Comparison of ENCODE assay signal across 19 cellular contexts in genomic region chr6:15370730-15371129, GRCh38.
A peak's percentile ranks its signal among the peaks of the same experiment; 100 is the strongest.
DNase-seq lines count a peak whose midpoint lies in the region; ATAC-seq and TF ChIP-seq lines count a peak whose summit lies in the region.
"Had no signal": no experiment of that assay in that cellular context is flagged by ENCODE, and none has a peak within 500 bp of the region (broad histone marks: within the 10 kb centered on the region; RNA-seq: fewer than 3 reads in every experiment).

No MANE protein-coding gene starts in this region.

- no peak for TF ChIP-seq POLR2A in stomach (IDR thresholded peaks at IDR 0.05)

- H3K27ac ChIP-seq in trophoblast cell (ENCODE audit: low read depth, low read length) (no peak overlapping the region), stomach (no peak overlapping the region)
- H3K27ac ChIP-seq: SJCRH30 had no signal

- no peak overlapping the region for H2AK5ac ChIP-seq in trophoblast cell (ENCODE audit: low read length)

- no peaks in the 10 kb centered on the region for H3K27me3 Mint-ChIP-seq in activated CD4-positive, alpha-beta T cell treated with anti-CD3 and anti-CD28 coated beads for 36 hours
- H3K27me3 Mint-ChIP-seq: CD8-positive, alpha-beta memory T cell had no signal

- H3K4me3 ChIP-seq in epithelial cell of esophagus (ENCODE audit: low read length) = no peak overlapping the region
- no peak overlapping the region for H3K4me3 ChIP-seq in trophoblast cell (ENCODE audit: low read depth, low read length)
- no peak overlapping the region for H3K4me3 ChIP-seq in stomach
- H3K4me3 ChIP-seq: SJCRH30 had no signal

- peaks cover 3% of the 10 kb centered on the region for H3K79me2 ChIP-seq in trophoblast cell (ENCODE audit: control insufficient read depth, insufficient read depth, low read length, poor library complexity)

- H2BK5ac ChIP-seq in trophoblast cell (ENCODE audit: low read depth, low read length, poor library complexity) = no peak overlapping the region

- H2BK120ac ChIP-seq in trophoblast cell (ENCODE audit: insufficient read depth, low read length, poor library complexity) = no peak overlapping the region

- TF ChIP-seq EP300 in stomach (IDR thresholded peaks at IDR 0.05) = no peak

- H3K9me3 ChIP-seq in trophoblast cell (ENCODE audit: insufficient read depth, low read depth, low read length) (no peaks in the 10 kb centered on the region), stomach (no peaks in the 10 kb centered on the region)
- H3K9me3 ChIP-seq: BE2C, SJCRH30 had no signal

- no peak overlapping the region for H4K12ac ChIP-seq in trophoblast cell (ENCODE audit: low read depth, low read length)

- H3K9me3 Mint-ChIP-seq in activated CD4-positive, alpha-beta T cell treated with anti-CD3 and anti-CD28 coated beads for 36 hours (ENCODE audit: low read depth) = no peaks in the 10 kb centered on the region

- H3K36me3 Mint-ChIP-seq in activated CD4-positive, alpha-beta T cell treated with anti-CD3 and anti-CD28 coated beads for 36 hours (ENCODE audit: low read depth) = peaks cover 35% of the 10 kb centered on the region

- no peak overlapping the region for H3K4ac ChIP-seq in trophoblast cell (ENCODE audit: low read depth, low read length)

- TF ChIP-seq CTCF in epithelial cell of esophagus (IDR thresholded peaks at IDR 0.05; ENCODE audit: insufficient read depth, low read depth, low read length, missing control alignments) (no peak), stomach (IDR thresholded peaks at IDR 0.05) (no peak)

- no peak overlapping the region for H3K4me3 Mint-ChIP-seq in activated CD4-positive, alpha-beta T cell treated with anti-CD3 and anti-CD28 coated beads for 36 hours
- H3K4me3 Mint-ChIP-seq: CD8-positive, alpha-beta memory T cell had no signal

- intact Hi-C loops in activated CD4-positive, alpha-beta T cell treated with anti-CD3 and anti-CD28 coated beads for 36 hours (cut with DNase I, micrococcal nuclease) = no loop called here
- intact Hi-C loops in stomach (cut with DNase I; ENCODE audit: low total_unique reads) = no loop called here

- H3K27me3 ChIP-seq in trophoblast cell (ENCODE audit: insufficient read depth, low read length) (no peaks in the 10 kb centered on the region), stomach (no peaks in the 10 kb centered on the region)
- H3K27me3 ChIP-seq: BE2C, SJCRH30 had no signal

- no peak for DNase-seq in activated CD4-positive, alpha-beta T cell treated with anti-CD3 and anti-CD28 coated beads for 36 hours
- no peak for DNase-seq in activated CD4-positive, alpha-beta T cell treated with anti-CD3 and anti-CD28 coated beads for 4 hours
- peak; percentile 29 for DNase-seq in NCI-H69 (lab: John Stamatoyannopoulos, UW)
- DNase-seq in epithelial cell of esophagus (ENCODE audit: low read depth) = peak; percentile 93
- peak; percentile 48 to 62 for DNase-seq in trophoblast cell
- no peak for DNase-seq in occipital lobe (lab: John Stamatoyannopoulos, UW)
- no peak for DNase-seq in stomach
- DNase-seq: 8988T; BE2C; CD8-positive, alpha-beta memory T cell; DMS79; H7; NCI-H1092; NCI-H2081 treated with DMSO at 0.1 percent for 48 hours; NCI-H446; OCI-M1; RPMI8226; SJCRH30 had no signal

- no peak overlapping the region for H4K91ac ChIP-seq in trophoblast cell (ENCODE audit: low read depth, low read length)

- peaks cover 8% of the 10 kb centered on the region in 2 experiments for H3K4me1 ChIP-seq in trophoblast cell (ENCODE audit: control insufficient read depth in 1 of 2, insufficient read depth in 2 of 2, low read length in 2 of 2)
- peaks cover 5 to 77% (median 38%) of the 10 kb centered on the region in 4 donors for H3K4me1 ChIP-seq in stomach
- H3K4me1 ChIP-seq: SJCRH30 had no signal

- H2BK12ac ChIP-seq in trophoblast cell (ENCODE audit: low read length) = no peak overlapping the region

- H3K36me3 ChIP-seq in trophoblast cell (ENCODE audit: control insufficient read depth in 1 of 2, insufficient read depth in 2 of 2, low read length in 2 of 2) (peaks cover 0 to 2% of the 10 kb centered on the region in 2 experiments), stomach (peaks cover 0 to 6% (median 2%) of the 10 kb centered on the region in 4 donors)
- H3K36me3 ChIP-seq: SJCRH30 had no signal

- H3K14ac ChIP-seq in trophoblast cell (ENCODE audit: low read length) = no peak overlapping the region

- no peaks in the 10 kb centered on the region for H3K79me1 ChIP-seq in trophoblast cell (ENCODE audit: low read length)

- no peak overlapping the region for H3K23ac ChIP-seq in trophoblast cell (ENCODE audit: low read length)

- POLR2A ChIA-PET in activated CD4-positive, alpha-beta T cell treated with anti-CD3 and anti-CD28 coated beads for 36 hours (lab: Charles Lee) = no interaction called here

- H4K8ac ChIP-seq in trophoblast cell (ENCODE audit: low read depth, low read length) = no peak overlapping the region

- no peak overlapping the region for H3K4me2 ChIP-seq in trophoblast cell (ENCODE audit: low read length)

- H3K27ac Mint-ChIP-seq in activated CD4-positive, alpha-beta T cell treated with anti-CD3 and anti-CD28 coated beads for 36 hours = peak overlapping the region; percentile 45

- ATAC-seq in activated CD4-positive, alpha-beta T cell treated with anti-CD3 and anti-CD28 coated beads for 36 hours = no peak
- ATAC-seq in HG02970 (IDR thresholded peaks at IDR 0.05; ENCODE audit: low FRiP score, unreplicated experiment) = no peak

- no peak overlapping the region for H3K9ac ChIP-seq in trophoblast cell (ENCODE audit: low read length)

- CTCF ChIA-PET in activated CD4-positive, alpha-beta T cell treated with anti-CD3 and anti-CD28 coated beads for 36 hours (lab: Charles Lee) = interaction anchor here (0.6 to 1.5 kb wide), 2 partner anchors 9 to 49 kb away, joined by 3 to 5 read pairs; no protein-coding TSS in a partner anchor

- H2AFZ ChIP-seq in trophoblast cell (ENCODE audit: insufficient read depth, low read length, poor library complexity) = no peak overlapping the region

- peaks cover 50% of the 10 kb centered on the region for H3K4me1 Mint-ChIP-seq in activated CD4-positive, alpha-beta T cell treated with anti-CD3 and anti-CD28 coated beads for 36 hours

- no peak overlapping the region for H3K18ac ChIP-seq in trophoblast cell (ENCODE audit: low read length)

Comparison
In these comparisons a context has a peak if more than half of its experiments do, and no peak if none do; other contexts are left out.
1. DNase-seq: peak in NCI-H69 (single experiment), epithelial cell of esophagus (single experiment) and trophoblast cell (2 of 2); none in activated CD4-positive, alpha-beta T cell treated with anti-CD3 and anti-CD28 coated beads for 36 hours (single experiment), activated CD4-positive, alpha-beta T cell treated with anti-CD3 and anti-CD28 coated beads for 4 hours (0 of 2), occipital lobe (single experiment) and stomach (single experiment).